ENCODE assay signal across 2 cellular contexts in genomic region chr1:151167116-151167515, GRCh38.
TF ChIP-seq lines count a peak whose summit lies in the region.

No MANE protein-coding gene starts in this region.

TF ChIP-seq in A549, 52 proteins besides CTCF, POLR2A, EP300 and RAD21:
- no peak for TF ChIP-seq FOSL2 (IDR thresholded peaks at IDR 0.05)
- no peak for TF ChIP-seq FOSL2 (CRISPR knock-in tag; IDR thresholded peaks at IDR 0.05)
- TF ChIP-seq TFCP2L1 (CRISPR knock-in tag; IDR thresholded peaks at IDR 0.05): no peak
- no peak for TF ChIP-seq FOSB (CRISPR knock-in tag; IDR thresholded peaks at IDR 0.05)
- TF ChIP-seq RCOR1 (IDR thresholded peaks at IDR 0.05; ENCODE audit: low read depth, low read length): no peak
- no peak for TF ChIP-seq RFX5 (IDR thresholded peaks at IDR 0.05)
- TF ChIP-seq MYC (IDR thresholded peaks at IDR 0.05; ENCODE audit: borderline replicate concordance, low read length): no peak
- TF ChIP-seq CEBPB (IDR thresholded peaks at IDR 0.05): no peak
- no peak for TF ChIP-seq PBX3 (IDR thresholded peaks at IDR 0.05)

TF ChIP-seq in HCT116, 20 proteins besides CTCF, POLR2A, EP300 and RAD21:
- TF ChIP-seq ELF1 (IDR thresholded peaks at IDR 0.05; ENCODE audit: borderline replicate concordance, low read depth) (no peak), FOSL1 (IDR thresholded peaks at IDR 0.05; ENCODE audit: low read depth) (no peak), JUND (IDR thresholded peaks at IDR 0.05) (no peak)
